ENCODE assay signal across 8 cellular contexts in genomic region chr7:143765672-143766071, GRCh38. TPM values are rescaled to one million over a fixed set of nuclear protein-coding genes. Genes with fewer than 3 reads are reported as not detected.
DNase-seq lines count a peak whose midpoint lies in the region; ATAC-seq, FAIRE-seq and TF ChIP-seq lines count a peak whose summit lies in the region.
"Not testable (repeated sequence)": the region's sequence is repeated elsewhere in the genome, so short reads cannot be mapped to it uniquely, and the experiment has no call there.

No MANE protein-coding gene starts in this region.

- CTCF ChIA-PET in SK-N-SH (lab: Yijun Ruan, JAX); endothelial cell of umbilical vein (lab: Charles Lee): not testable (repeated sequence)

- not testable (repeated sequence) for TF ChIP-seq EP300 in SK-N-SH (IDR thresholded peaks at IDR 0.05; ENCODE audit: borderline replicate concordance in 1 of 2, low read depth in 1 of 2, low read length in 1 of 2)

- 0% methylated on average over 2 of the region's 5 CpGs for WGBS in SK-N-SH (ENCODE audit: low lambda C conversion rate)
- WGBS in aorta, 2 donors, result 0 to 3% methylated on average over 1 of the region's 5 CpGs

- H3K4me3 ChIP-seq in GM23338; SK-N-SH (ENCODE audit: low read depth in 2 of 2, low read length in 1 of 2); astrocyte (ENCODE audit: insufficient read depth, low read depth, low read length); endothelial cell of umbilical vein (replicated peaks in 1 of 3; ENCODE audit: insufficient read depth in 1 of 3, low read depth in 1 of 3, low read length in 3 of 3); mucosa of descending colon; aorta (ENCODE audit: low read length in 2 of 2): not testable (repeated sequence)

- H2AFZ ChIP-seq in GM23338; SK-N-SH (ENCODE audit: low read depth); astrocyte (ENCODE audit: low read depth, low read length); endothelial cell of umbilical vein (ENCODE audit: low read depth, low read length): not testable (repeated sequence)

- TF ChIP-seq CTCF in D721Med (IDR thresholded peaks at IDR 0.05; ENCODE audit: insufficient read depth, missing control alignments); GM23338 (conservative IDR thresholded peaks at IDR 0.05; ENCODE audit: low read depth in 2 of 2); SK-N-SH (IDR thresholded peaks at IDR 0.05); astrocyte (IDR thresholded peaks at IDR 0.05; ENCODE audit: insufficient read depth, low read depth, low read length); endothelial cell of umbilical vein (IDR thresholded peaks at IDR 0.05; ENCODE audit: extremely low read depth in 1 of 2, insufficient read depth in 1 of 2, low read depth in 1 of 2, low read length in 2 of 2); mucosa of descending colon (IDR thresholded peaks at IDR 0.05): not testable (repeated sequence)

- not testable (repeated sequence) for H3K9me2 ChIP-seq in GM23338 (ENCODE audit: insufficient read depth); SK-N-SH

- not testable (repeated sequence) for TF ChIP-seq POLR2A in endothelial cell of umbilical vein (IDR thresholded peaks at IDR 0.05; ENCODE audit: low read depth, low read length)

- not testable (repeated sequence) for BruUV-seq in endothelial cell of umbilical vein (replicated peaks; lab: Mats Ljungman, UMichigan)

- H3K27me3 Mint-ChIP-seq in GM23338 (ENCODE audit: insufficient read depth, low read depth, poor library complexity); astrocyte (ENCODE audit: low read depth, unreplicated experiment): not testable (repeated sequence)

- H3K4me1 Mint-ChIP-seq in GM23338; astrocyte (ENCODE audit: low read depth, unreplicated experiment): not testable (repeated sequence)

- H3K36me3 Mint-ChIP-seq in GM23338 (ENCODE audit: low read depth); astrocyte (ENCODE audit: low read depth, unreplicated experiment): not testable (repeated sequence)

- not testable (repeated sequence) for H3K4me3 Mint-ChIP-seq in GM23338; astrocyte (ENCODE audit: unreplicated experiment)

- dilution Hi-C loops in endothelial cell of umbilical vein (cut with MboI; ENCODE audit: extremely low pct_ligation_motif_present, low sequenced_read_pairs), result not testable (repeated sequence)

- H3K4me1 ChIP-seq in GM23338 (ENCODE audit: insufficient read depth); SK-N-SH (ENCODE audit: control insufficient read depth in 1 of 2, insufficient read depth in 2 of 2, low read depth in 1 of 2, low read length in 1 of 2); astrocyte (ENCODE audit: insufficient read depth, low read length); endothelial cell of umbilical vein (ENCODE audit: control insufficient read depth, extremely low read depth, insufficient read depth, low read length); mucosa of descending colon (ENCODE audit: low read depth); aorta (ENCODE audit: control insufficient read depth in 1 of 2, insufficient read depth in 2 of 2, low read length in 2 of 2): not testable (repeated sequence)

- not testable (repeated sequence) for H3K27ac ChIP-seq in GM23338 (ENCODE audit: low read depth); SK-N-SH (ENCODE audit: low read depth in 2 of 2, low read length in 1 of 2); astrocyte (ENCODE audit: low read depth, low read length); endothelial cell of umbilical vein (ENCODE audit: insufficient read depth, low read depth, low read length); aorta (ENCODE audit: low read depth in 1 of 2, low read length in 2 of 2)

- not testable (repeated sequence) for H3K9me3 Mint-ChIP-seq in GM23338; astrocyte (ENCODE audit: unreplicated experiment)

- not testable (repeated sequence) for H3K4me2 ChIP-seq in GM23338; SK-N-SH; astrocyte (ENCODE audit: low read length); endothelial cell of umbilical vein (ENCODE audit: insufficient read depth, low read length)

- not testable (repeated sequence) for H4K20me1 ChIP-seq in GM23338 (replicated peaks; ENCODE audit: insufficient read depth); SK-N-SH (ENCODE audit: insufficient read depth); astrocyte (ENCODE audit: insufficient read depth, low read length); endothelial cell of umbilical vein (replicated peaks; ENCODE audit: control insufficient read depth, extremely low read depth, insufficient read depth, low read length)

- POLR2A ChIA-PET in SK-N-SH (lab: Yijun Ruan, JAX); endothelial cell of umbilical vein (lab: Charles Lee): not testable (repeated sequence)

- not testable (repeated sequence) for H3K9ac ChIP-seq in SK-N-SH; astrocyte (ENCODE audit: low read length); endothelial cell of umbilical vein (replicated peaks; ENCODE audit: extremely low read depth, insufficient read depth, low read length)

- not testable (repeated sequence) for H3F3A ChIP-seq in GM23338 (replicated peaks; ENCODE audit: low read depth); SK-N-SH (replicated peaks; ENCODE audit: insufficient read depth)

- ATAC-seq in GM23338 (peak; percentile 90), left ventricle myocardium superior (peak; percentile 90), mucosa of descending colon (peak; percentile 67), aorta (ENCODE audit: low FRiP score) (peak; percentile 82)

- FAIRE-seq in D721Med (lab: Jason Lieb, UNC), result peak; percentile 38
- FAIRE-seq in astrocyte (lab: Jason Lieb, UNC), result peak; percentile 50
- peak; percentile 80 for FAIRE-seq in endothelial cell of umbilical vein (lab: Jason Lieb, UNC)

- TF ChIP-seq RAD21 in SK-N-SH (IDR thresholded peaks at IDR 0.05; ENCODE audit: low read length), result not testable (repeated sequence)

- not testable (repeated sequence) for H3K27me3 ChIP-seq in GM23338 (ENCODE audit: insufficient read depth); SK-N-SH (ENCODE audit: insufficient read depth); astrocyte (ENCODE audit: insufficient read depth, low read length); endothelial cell of umbilical vein (ENCODE audit: control insufficient read depth in 2 of 2, insufficient read depth in 2 of 2, low read length in 2 of 2); aorta (ENCODE audit: control insufficient read depth in 1 of 2, insufficient read depth in 2 of 2, low read length in 1 of 2)

- not testable (repeated sequence) for H3K27ac Mint-ChIP-seq in GM23338; astrocyte (ENCODE audit: unreplicated experiment)

- not testable (repeated sequence) for H3K79me2 ChIP-seq in GM23338 (replicated peaks; ENCODE audit: insufficient read depth); SK-N-SH (ENCODE audit: insufficient read depth); astrocyte (ENCODE audit: insufficient read depth, low read length); endothelial cell of umbilical vein (ENCODE audit: control insufficient read depth, insufficient read depth, low read length)

- intact Hi-C loops in endothelial cell of umbilical vein (cut with micrococcal nuclease); left ventricle myocardium superior (cut with micrococcal nuclease); mucosa of descending colon (cut with DNase I, micrococcal nuclease); aorta (cut with DNase I): not testable (repeated sequence)

- H3K9me1 ChIP-seq in endothelial cell of umbilical vein (replicated peaks; ENCODE audit: control insufficient read depth, extremely low read depth, insufficient read depth, low read length), result not testable (repeated sequence)

- DNase-seq in D721Med (ENCODE audit: insufficient read length, low spot score); GM23338 (ENCODE audit: low spot score); SK-N-SH; astrocyte (ENCODE audit: low read depth); endothelial cell of umbilical vein (ENCODE audit: low read depth, low spot score); left ventricle myocardium superior; mucosa of descending colon; aorta: not testable (repeated sequence)

- not testable (repeated sequence) for H3K36me3 ChIP-seq in GM23338 (ENCODE audit: insufficient read depth); SK-N-SH (replicated peaks in 1 of 2; ENCODE audit: control insufficient read depth in 1 of 2, insufficient read depth in 2 of 2, low read length in 1 of 2); astrocyte (ENCODE audit: insufficient read depth, low read length); endothelial cell of umbilical vein (ENCODE audit: control insufficient read depth in 2 of 2, extremely low read depth in 1 of 2, insufficient read depth in 2 of 2, low read length in 2 of 2); mucosa of descending colon (ENCODE audit: low read depth); aorta (ENCODE audit: control insufficient read depth in 1 of 2, insufficient read depth in 2 of 2, low read length in 1 of 2)

- H3K9me3 ChIP-seq in SK-N-SH; astrocyte (ENCODE audit: insufficient read depth, low read depth, low read length); endothelial cell of umbilical vein (replicated peaks; ENCODE audit: control insufficient read depth, insufficient read depth, low read length); mucosa of descending colon; aorta (ENCODE audit: control insufficient read depth, low read length): not testable (repeated sequence)

RNA-seq across cellular contexts. Expression of gene CTAGE6, which starts 8.2 kb away (rescaled TPM):
- total RNA-seq in GM23338 (2014; rRNA removed; shearing (Covaris generic)), result not detected in 2 replicates
- polyA plus RNA-seq in GM23338 (2016; fragmentation: Nextera tagmentation; extraction: Ambion mirVana) (not detected in 2 replicates), SK-N-SH (2012; rRNA removed) (0.12 and 0.32 TPM in 2 replicates), endothelial cell of umbilical vein (not detected in 2 replicates), aorta (under 1 TPM in 1 of 2 donors, not detected in 1; 0.15 TPM)
- polyA plus RNA-seq in SK-N-SH (2012; cell fraction: cytosol; rRNA removed), result 0.08 and 0.10 TPM in 2 replicates
- polyA plus RNA-seq in SK-N-SH (2012; cell fraction: nucleus; rRNA removed), result 0.72 and 1.6 TPM in 2 replicates
- total RNA-seq in astrocyte (0.18 TPM in 1 of 2 replicates, not detected in the other), endothelial cell of umbilical vein (0.40 TPM in 1 of 2 replicates, not detected in the other), left ventricle myocardium superior (not detected), mucosa of descending colon (under 1 TPM; 0.17 to 0.44 (median 0.29) TPM), aorta (1 to 10 TPM in 1 of 2 donors, under 1 TPM in 1; 0.36 to 1.2 TPM)
- 0.03 and 0.04 TPM in 2 replicates for polyA plus RNA-seq in endothelial cell of umbilical vein (2011; cell fraction: cytosol; rRNA removed)
- polyA plus RNA-seq in endothelial cell of umbilical vein (2011; cell fraction: nucleus; rRNA removed), result 1.1 and 1.2 TPM in 2 replicates
- polyA plus RNA-seq in endothelial cell of umbilical vein (2012), result 0.25 TPM in 1 of 2 replicates, not detected in the other
- 1.0 TPM in 1 of 2 replicates, not detected in the other for polyA minus RNA-seq in endothelial cell of umbilical vein
- not detected for polyA minus RNA-seq in endothelial cell of umbilical vein (2011; cell fraction: cytosol; rRNA and poly(A)+ RNA removed)
- 5.0 and 7.0 TPM in 2 replicates for polyA minus RNA-seq in endothelial cell of umbilical vein (2011; cell fraction: nucleus; rRNA and poly(A)+ RNA removed)
